Comparison of ENCODE assay signal across 14 cellular contexts in the genomic region with DNA sequence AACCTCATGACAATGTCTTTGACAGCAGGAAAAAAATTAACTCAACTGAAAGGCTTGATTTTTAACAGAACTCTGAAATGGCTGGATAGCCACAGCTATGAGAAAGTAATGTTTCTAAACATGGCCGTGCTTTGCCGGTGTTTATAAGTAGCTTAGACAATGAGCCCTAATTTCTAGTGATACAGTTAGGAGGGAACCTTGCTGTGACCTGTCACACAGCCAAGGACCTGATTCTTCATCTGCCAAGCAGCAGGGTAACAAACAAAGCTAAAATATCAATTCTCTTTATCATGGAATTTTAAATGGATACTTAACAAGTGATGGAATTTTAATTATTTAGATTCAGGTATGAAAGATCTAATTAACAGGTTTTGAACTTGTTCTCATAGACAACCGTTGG. TPM values are rescaled to one million over a fixed set of nuclear protein-coding genes. Genes with fewer than 3 reads are reported as not detected.
DNase-seq lines count a peak whose midpoint lies in the region; ATAC-seq, FAIRE-seq and TF ChIP-seq lines count a peak whose summit lies in the region.
"Had no signal": no experiment of that assay in that cellular context is flagged by ENCODE, and none has a peak within 500 bp of the region (broad histone marks: within the 10 kb centered on the region; RNA-seq: fewer than 3 reads in every experiment).

No MANE protein-coding gene starts in this region.

- intact Hi-C loops in HepG2 (cut with micrococcal nuclease; ENCODE audit: unreplicated experiment): no loop called here
- intact Hi-C loops in right lobe of liver (cut with DNase I): no loop called here

- no peak for TF ChIP-seq POLR2A in HepG2 (IDR thresholded peaks at IDR 0.05; ENCODE audit: insufficient read depth in 1 of 2, low read depth in 2 of 2, low read length in 2 of 2)
- no peak for TF ChIP-seq POLR2A in right lobe of liver (IDR thresholded peaks at IDR 0.05)

- H2BK12ac ChIP-seq in H9 (ENCODE audit: insufficient read length, low read depth, low read length): no peak overlapping the region

- no peak for TF ChIP-seq EP300 in HepG2 (IDR thresholded peaks at IDR 0.05; ENCODE audit: low read depth in 2 of 2, low read length in 2 of 2)
- no peak for TF ChIP-seq EP300 in HepG2 (CRISPR knock-in tag; IDR thresholded peaks at IDR 0.05; ENCODE audit: borderline replicate concordance)

- H4K8ac ChIP-seq in H9 (replicated peaks; ENCODE audit: insufficient read length, low read depth, low read length): no peak overlapping the region

- CTCF ChIA-PET in HepG2 (lab: Yijun Ruan, JAX; ENCODE audit: low intra/inter-chr PET ratio, low total read pairs): no interaction called here

- H2AFZ ChIP-seq in HepG2 (ENCODE audit: low read length) (no peak overlapping the region), H9 (ENCODE audit: low read length) (no peak overlapping the region)

- POLR2A ChIA-PET in HepG2 (lab: Yijun Ruan, JAX): no interaction called here

- 54% methylated on average over 3 of the region's 3 CpGs for WGBS in HepG2 (ENCODE audit: low lambda C conversion rate)
- 67% methylated on average over 3 of the region's 3 CpGs for WGBS in right lobe of liver (ENCODE audit: insufficient coverage, low coverage, low lambda C conversion rate, missing lambda C conversion rate)
- WGBS in H9 (ENCODE audit: extremely low coverage, insufficient read length, low lambda C conversion rate): no CpG with 5 or more reads among the region's 3 CpGs

- H3K4me3 ChIP-seq in HepG2 (replicated peaks in 1 of 3; ENCODE audit: insufficient read depth in 1 of 3, low read depth in 2 of 3, low read length in 3 of 3): no peak overlapping the region
- H3K4me3 ChIP-seq in right lobe of liver: no peak overlapping the region
- H3K4me3 ChIP-seq: MG63 had no signal

- no peaks in the 10 kb centered on the region for H3K36me3 Mint-ChIP-seq in brain
- H3K36me3 Mint-ChIP-seq in H9 (ENCODE audit: insufficient read depth in 1 of 3, low read depth in 3 of 3): peaks cover 0 to 2% (median 0%) of the 10 kb centered on the region in 3 experiments; a peak in 1 of 7 replicates
- H3K36me3 Mint-ChIP-seq: CD4-positive, alpha-beta memory T cell had no signal

- H3K4me1 ChIP-seq in HepG2 (ENCODE audit: insufficient read depth, low read length): peaks cover 19% of the 10 kb centered on the region
- H3K4me1 ChIP-seq in right lobe of liver: no peaks in the 10 kb centered on the region
- H3K4me1 ChIP-seq in H9 (ENCODE audit: insufficient read depth, low read length): no peaks in the 10 kb centered on the region

- H3K14ac ChIP-seq in H9 (ENCODE audit: insufficient read depth, low read length): no peak overlapping the region

- peaks cover 0 to 2% (median 0%) of the 10 kb centered on the region in 5 experiments for H3K9me3 Mint-ChIP-seq in brain
- H3K9me3 Mint-ChIP-seq in H9: no peaks in the 10 kb centered on the region
- H3K9me3 Mint-ChIP-seq: CD4-positive, alpha-beta memory T cell had no signal

- H3K18ac ChIP-seq in H9 (ENCODE audit: insufficient read length, low read depth, low read length): no peak overlapping the region

- H3K9ac ChIP-seq in HepG2 (ENCODE audit: insufficient read depth, low read depth, low read length): no peak overlapping the region
- H3K9ac ChIP-seq in H9 (ENCODE audit: extremely low read depth, insufficient read length, low read length): no peak overlapping the region

- H3K4me2 ChIP-seq in HepG2 (ENCODE audit: low read depth, low read length) (no peak overlapping the region), H9 (ENCODE audit: insufficient read depth, insufficient read length, low read length) (no peak overlapping the region)

- no peaks in the 10 kb centered on the region for H3K9me3 ChIP-seq in HepG2 (ENCODE audit: low read length)
- H3K9me3 ChIP-seq in right lobe of liver: no peaks in the 10 kb centered on the region
- no peaks in the 10 kb centered on the region for H3K9me3 ChIP-seq in H9 (ENCODE audit: control insufficient read depth, low read depth, low read length)
- H3K9me3 ChIP-seq: MG63 had no signal

- no peak overlapping the region for H4K5ac ChIP-seq in H9 (ENCODE audit: insufficient read length, low read depth, low read length)

- H4K20me1 ChIP-seq in HepG2 (ENCODE audit: insufficient read depth, low read length) (no peaks in the 10 kb centered on the region), H9 (ENCODE audit: control insufficient read depth, insufficient read depth, insufficient read length) (no peaks in the 10 kb centered on the region)

- H3K79me2 ChIP-seq in HepG2 (ENCODE audit: insufficient read depth, low read length) (no peaks in the 10 kb centered on the region), H9 (ENCODE audit: insufficient read depth, low read length) (no peaks in the 10 kb centered on the region)

- H4K91ac ChIP-seq in H9 (ENCODE audit: insufficient read length, low read depth, low read length): no peak overlapping the region

- TF ChIP-seq CTCF in HepG2 (CRISPR knock-in tag; IDR thresholded peaks at IDR 0.05): no peak
- TF ChIP-seq CTCF in right lobe of liver (IDR thresholded peaks at IDR 0.05): no peak
- no peak for TF ChIP-seq CTCF in brain (conservative IDR thresholded peaks at IDR 0.05)
- no peak for TF ChIP-seq CTCF in H9 (conservative IDR thresholded peaks at IDR 0.05)

- H3K36me3 ChIP-seq in HepG2 (replicated peaks in 1 of 2; ENCODE audit: control insufficient read depth in 1 of 2, insufficient read depth in 2 of 2, low read length in 2 of 2) (no peaks in the 10 kb centered on the region), right lobe of liver (no peaks in the 10 kb centered on the region)
- H3K36me3 ChIP-seq: MG63 had no signal

- H3K27ac ChIP-seq in HepG2 (ENCODE audit: extremely low read length, insufficient read depth, low read length) (no peak overlapping the region), right lobe of liver (no peak overlapping the region), H9 (ENCODE audit: insufficient read length, low read depth, low read length) (no peak overlapping the region)

- no peak overlapping the region for H2BK5ac ChIP-seq in H9 (ENCODE audit: insufficient read length, low read length)

- H2BK20ac ChIP-seq in H9 (ENCODE audit: low read depth, low read length, poor library complexity, severe bottlenecking): no peak overlapping the region

- no peak overlapping the region for H2BK15ac ChIP-seq in H9 (ENCODE audit: low read depth, low read length)

- no peak overlapping the region for H2BK120ac ChIP-seq in H9 (ENCODE audit: low read depth, low read length, poor library complexity, severe bottlenecking)

- H3K27ac Mint-ChIP-seq in brain: peak overlapping the region in 3 of 5 experiments; percentile 5 to 89 (median 36)
- H3K27ac Mint-ChIP-seq in H9: no peak overlapping the region
- H3K27ac Mint-ChIP-seq: CD4-positive, alpha-beta memory T cell had no signal

- H3K4me1 Mint-ChIP-seq in brain (peaks cover 32% of the 10 kb centered on the region), H9 (peaks cover 3 to 17% of the 10 kb centered on the region in 2 experiments)
- H3K4me1 Mint-ChIP-seq: CD4-positive, alpha-beta memory T cell had no signal

- peak; percentile 37 for FAIRE-seq in HepG2 (lab: Jason Lieb, UNC)
- FAIRE-seq: H54 had no signal

- no peak overlapping the region for H2AK5ac ChIP-seq in H9 (ENCODE audit: insufficient read length, low read length)

- no TSS peak for BruUV-seq in HepG2 (replicated peaks; lab: Mats Ljungman, UMichigan)

- no peaks in the 10 kb centered on the region for H3K79me1 ChIP-seq in H9 (ENCODE audit: insufficient read depth, low read depth, low read length, poor library complexity, severe bottlenecking)

- no peak overlapping the region for H3K4me3 Mint-ChIP-seq in brain
- no peak overlapping the region for H3K4me3 Mint-ChIP-seq in H9
- H3K4me3 Mint-ChIP-seq: CD4-positive, alpha-beta memory T cell had no signal

- no peaks in the 10 kb centered on the region for H3K23me2 ChIP-seq in H9 (ENCODE audit: insufficient read length, low read depth, low read length, poor library complexity, severe bottlenecking)

- DNase-seq in HepG2 (ENCODE audit: low spot score) (no peak), right lobe of liver (no peak), kidney tubule cell (ENCODE audit: low spot score) (peak; percentile 49), NCI-H345 (lab: John Stamatoyannopoulos, UW) (no peak), H9 (no peak), AG08396 (ENCODE audit: low spot score) (no peak)
- DNase-seq: CD4-positive, alpha-beta memory T cell; Karpas-422; MG63; NCI-H1092; NCI-H524; SIG-M5 had no signal

- no peak overlapping the region for H3T11ph ChIP-seq in H9 (ENCODE audit: low read length)

- in situ Hi-C loops in HepG2 (cut with HindIII; ENCODE audit: extremely low pct_ligation_motif_present, low pct_unique_long_range_greater_than_20kb): no loop called here

- H3K56ac ChIP-seq in H9 (ENCODE audit: insufficient read length, low read depth, low read length): no peak overlapping the region

- H3K4ac ChIP-seq in H9 (ENCODE audit: low read depth, low read length): no peak overlapping the region

- H3K23ac ChIP-seq in H9 (ENCODE audit: insufficient read length, low read depth, low read length): no peak overlapping the region

- H3K27me3 ChIP-seq in HepG2 (ENCODE audit: control insufficient read depth in 1 of 2, insufficient read depth in 2 of 2, low read length in 2 of 2) (no peaks in the 10 kb centered on the region), right lobe of liver (no peaks in the 10 kb centered on the region), H9 (ENCODE audit: insufficient read depth, low read length) (no peaks in the 10 kb centered on the region)
- H3K27me3 ChIP-seq: MG63 had no signal

- no peak for ATAC-seq in HepG2
- no peak for ATAC-seq in right lobe of liver

- H3K27me3 Mint-ChIP-seq in brain: no peaks in the 10 kb centered on the region
- no peaks in the 10 kb centered on the region for H3K27me3 Mint-ChIP-seq in H9 (ENCODE audit: low read depth)
- H3K27me3 Mint-ChIP-seq: CD4-positive, alpha-beta memory T cell had no signal

- no peak for TF ChIP-seq RAD21 in HepG2 (CRISPR knock-in tag; IDR thresholded peaks at IDR 0.05)

RNA-seq across cellular contexts. Expression of gene DYNC2LI1, which starts 24.3 kb away (rescaled TPM):
- 23.2 and 27.9 TPM in 2 replicates for total RNA-seq in HepG2 (2016; rRNA removed; fragmentation: Illumina TruSeq; extraction: Trizol)
- 7.3 and 9.1 TPM in 2 replicates for total RNA-seq in HepG2 (2016; cell fraction: cytosol; rRNA removed; fragmentation: Illumina TruSeq; extraction: Trizol; ENCODE audit: low read depth)
- total RNA-seq in HepG2 (2016; cell fraction: insoluble cytoplasmic fraction; rRNA removed; fragmentation: Illumina TruSeq; extraction: Trizol): 23.5 and 32.2 TPM in 2 replicates
- total RNA-seq in HepG2 (2016; cell fraction: membrane; rRNA removed; fragmentation: Illumina TruSeq; extraction: Trizol): 7.6 and 7.9 TPM in 2 replicates
- 15.5 and 17.2 TPM in 2 replicates for total RNA-seq in HepG2 (2016; cell fraction: nucleus; rRNA removed; fragmentation: Illumina TruSeq; extraction: Trizol)
- polyA plus RNA-seq in HepG2 (2011; rRNA removed): 10.2 and 16.9 TPM in 2 replicates
- 5.3 and 8.1 TPM in 2 replicates for polyA plus RNA-seq in HepG2 (2011; cell fraction: cytosol; rRNA removed)
- 4.8 and 7.3 TPM in 2 replicates for polyA plus RNA-seq in HepG2 (2011; cell fraction: nucleus; rRNA removed)
- 10.8 and 15.5 TPM in 2 replicates for polyA plus RNA-seq in HepG2 (2012)
- 2.7 TPM in 2 replicates for polyA plus RNA-seq in HepG2 (2016; cell fraction: cytosol; fragmentation: Illumina TruSeq; extraction: Trizol; ENCODE audit: low read depth)
- 30.8 and 44.1 TPM in 2 replicates for polyA plus RNA-seq in HepG2 (2016; cell fraction: insoluble cytoplasmic fraction; fragmentation: Illumina TruSeq; extraction: Trizol; ENCODE audit: low read depth)
- polyA plus RNA-seq in HepG2 (2016; cell fraction: membrane; fragmentation: Illumina TruSeq; extraction: Trizol; ENCODE audit: low read depth): 4.5 and 4.8 TPM in 2 replicates
- 18.5 and 19.3 TPM in 2 replicates for polyA plus RNA-seq in HepG2 (2016; cell fraction: nucleus; fragmentation: Illumina TruSeq; extraction: Trizol; ENCODE audit: insufficient read depth, low read depth)
- polyA minus RNA-seq in HepG2 (2011; rRNA and poly(A)+ RNA removed; ENCODE audit: low replicate concordance): 1.3 and 1.4 TPM in 2 replicates
- 6.3 and 8.7 TPM in 2 replicates for polyA minus RNA-seq in HepG2 (2011; cell fraction: cytosol; rRNA and poly(A)+ RNA removed)
- 12.1 and 18.2 TPM in 2 replicates for polyA minus RNA-seq in HepG2 (2011; cell fraction: nucleus; rRNA and poly(A)+ RNA removed)
- 1 to 10 TPM; 3.2 to 6.9 (median 6.2) TPM for total RNA-seq in right lobe of liver
- 6.0 TPM for polyA plus RNA-seq in brain (ENCODE audit: insufficient read depth, low read depth, low replicate concordance)
- 8.1 and 8.5 TPM in 2 replicates for total RNA-seq in H9 (2021)

Comparison
In these comparisons a context has a peak if more than half of its experiments do, and no peak if none do; other contexts are left out.
1. H3K27ac Mint-ChIP-seq: peak in brain (3 of 5); none in H9 (0 of 3).